In the genomic region with DNA sequence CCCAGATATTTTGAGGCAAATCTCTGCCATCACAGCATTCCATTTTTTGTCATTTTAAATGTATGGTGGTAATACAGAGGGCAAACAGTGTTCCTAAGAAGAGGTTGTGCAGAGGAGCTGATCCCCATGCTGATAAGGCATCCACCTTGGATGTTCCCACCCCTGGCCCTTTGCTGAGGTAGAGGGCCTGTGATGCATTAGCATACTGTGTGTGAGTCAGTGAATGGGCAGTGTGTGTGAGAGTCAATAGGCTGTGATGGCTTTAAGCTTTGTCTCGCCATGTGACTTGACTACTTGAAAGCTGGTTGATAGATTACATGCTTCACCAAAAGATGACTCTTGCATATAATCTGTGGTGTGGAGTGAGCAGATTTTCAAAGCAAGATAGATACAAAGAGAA, we compare ENCODE assay signal across 15 cellular contexts.
DNase-seq lines count a peak whose midpoint lies in the region; TF ChIP-seq lines count a peak whose summit lies in the region.
"Had no signal": no experiment of that assay in that cellular context is flagged by ENCODE, and none has a peak within 500 bp of the region (broad histone marks: within the 10 kb centered on the region; RNA-seq: fewer than 3 reads in every experiment).

No MANE protein-coding gene starts in this region.

- no peaks in the 10 kb centered on the region for H3K9me3 Mint-ChIP-seq in Calu3 (ENCODE audit: low read depth, unreplicated experiment)
- no peaks in the 10 kb centered on the region for H3K9me3 Mint-ChIP-seq in activated CD4-positive, alpha-beta T cell treated with anti-CD3 and anti-CD28 coated beads, Interleukin-2, amount 10 ng/mL, durations not matched to agents 7 days and 5 days
- H3K9me3 Mint-ChIP-seq: CD14-positive monocyte had no signal

- H3K4me3 Mint-ChIP-seq in Calu3 (ENCODE audit: low read depth, unreplicated experiment): no peak overlapping the region
- H3K4me3 Mint-ChIP-seq in activated CD4-positive, alpha-beta T cell treated with anti-CD3 and anti-CD28 coated beads, Interleukin-2, amount 10 ng/mL, durations not matched to agents 7 days and 5 days: no peak overlapping the region
- H3K4me3 Mint-ChIP-seq: CD14-positive monocyte; CD4-positive, alpha-beta memory T cell had no signal

- H3K27ac Mint-ChIP-seq in Calu3 (ENCODE audit: unreplicated experiment): no peak overlapping the region
- no peak overlapping the region for H3K27ac Mint-ChIP-seq in activated CD4-positive, alpha-beta T cell treated with anti-CD3 and anti-CD28 coated beads, Interleukin-2, amount 10 ng/mL, durations not matched to agents 7 days and 5 days
- H3K27ac Mint-ChIP-seq: CD14-positive monocyte; CD4-positive, alpha-beta memory T cell had no signal

- intact Hi-C loops in Calu3 (cut with micrococcal nuclease; ENCODE audit: unreplicated experiment): no loop called here

- TF ChIP-seq CTCF in fibroblast of mammary gland (conservative IDR thresholded peaks at IDR 0.05; ENCODE audit: control insufficient read depth, insufficient read depth, low read depth, low read length) (no peak), Calu3 (IDR thresholded peaks at IDR 0.05; ENCODE audit: unreplicated experiment) (no peak)

- no TSS peak for BruUV-seq in Calu3 (replicated peaks; lab: Mats Ljungman, UMichigan)

- CTCF ChIA-PET in Calu3 (lab: Charles Lee): no interaction called here
- CTCF ChIA-PET in activated CD4-positive, alpha-beta T cell treated with anti-CD3 and anti-CD28 coated beads, Interleukin-2, amount 10 ng/mL, durations not matched to agents 7 days and 5 days (lab: Charles Lee): interaction anchor here (1.1 kb wide), 1 partner anchor 66 kb away, joined by 3 read pairs; no protein-coding TSS in a partner anchor

- H3K4me1 Mint-ChIP-seq in Calu3 (ENCODE audit: low read depth, unreplicated experiment): no peaks in the 10 kb centered on the region
- H3K4me1 Mint-ChIP-seq in activated CD4-positive, alpha-beta T cell treated with anti-CD3 and anti-CD28 coated beads, Interleukin-2, amount 10 ng/mL, durations not matched to agents 7 days and 5 days: no peaks in the 10 kb centered on the region
- H3K4me1 Mint-ChIP-seq: CD14-positive monocyte; CD4-positive, alpha-beta memory T cell had no signal

- no peak overlapping the region for H3K4me3 ChIP-seq in fibroblast of mammary gland (ENCODE audit: control insufficient read depth, low read depth, low read length)
- H3K4me3 ChIP-seq: BLaER1, HAP-1 had no signal

- DNase-seq in HK-2 (ENCODE audit: unreplicated experiment) (peak; percentile 10), fibroblast of mammary gland (ENCODE audit: low read depth) (peak; percentile 14), islet precursor cell (peak; percentile 45), pons (ENCODE audit: low spot score) (peak; percentile 15), Calu3 (no peak)
- no peak for DNase-seq in central memory CD4-positive, alpha-beta T cell
- DNase-seq in activated CD4-positive, alpha-beta T cell treated with anti-CD3 and anti-CD28 coated beads, Interleukin-2, amount 10 ng/mL, durations not matched to agents 7 days and 5 days: no peak
- DNase-seq: 8988T; CD4-positive, alpha-beta memory T cell; DMS79 treated with DMSO at 0.1 percent for 48 hours; GF-D8; IMR-90 had no signal

- H3K36me3 Mint-ChIP-seq in Calu3 (ENCODE audit: insufficient read depth, unreplicated experiment): peaks cover 5% of the 10 kb centered on the region
- no peaks in the 10 kb centered on the region for H3K36me3 Mint-ChIP-seq in activated CD4-positive, alpha-beta T cell treated with anti-CD3 and anti-CD28 coated beads, Interleukin-2, amount 10 ng/mL, durations not matched to agents 7 days and 5 days (ENCODE audit: low read depth)
- H3K36me3 Mint-ChIP-seq: CD14-positive monocyte; CD4-positive, alpha-beta memory T cell had no signal

- H3K27me3 Mint-ChIP-seq in Calu3 (ENCODE audit: unreplicated experiment): no peaks in the 10 kb centered on the region
- H3K27me3 Mint-ChIP-seq in activated CD4-positive, alpha-beta T cell treated with anti-CD3 and anti-CD28 coated beads, Interleukin-2, amount 10 ng/mL, durations not matched to agents 7 days and 5 days: no peaks in the 10 kb centered on the region

- POLR2A ChIA-PET in activated CD4-positive, alpha-beta T cell treated with anti-CD3 and anti-CD28 coated beads, Interleukin-2, amount 10 ng/mL, durations not matched to agents 7 days and 5 days (lab: Charles Lee): no interaction called here

Comparison
In these comparisons a context has a peak if more than half of its experiments do, and no peak if none do; other contexts are left out.
1. DNase-seq: peak in HK-2 (single experiment), fibroblast of mammary gland (single experiment), islet precursor cell (single experiment) and pons (single experiment); none in central memory CD4-positive, alpha-beta T cell (single experiment), Calu3 (single experiment) and activated CD4-positive, alpha-beta T cell treated with anti-CD3 and anti-CD28 coated beads, Interleukin-2, amount 10 ng/mL, durations not matched to agents 7 days and 5 days (single experiment).